27 cellular contexts compared by ENCODE assay signal in the genomic region with DNA sequence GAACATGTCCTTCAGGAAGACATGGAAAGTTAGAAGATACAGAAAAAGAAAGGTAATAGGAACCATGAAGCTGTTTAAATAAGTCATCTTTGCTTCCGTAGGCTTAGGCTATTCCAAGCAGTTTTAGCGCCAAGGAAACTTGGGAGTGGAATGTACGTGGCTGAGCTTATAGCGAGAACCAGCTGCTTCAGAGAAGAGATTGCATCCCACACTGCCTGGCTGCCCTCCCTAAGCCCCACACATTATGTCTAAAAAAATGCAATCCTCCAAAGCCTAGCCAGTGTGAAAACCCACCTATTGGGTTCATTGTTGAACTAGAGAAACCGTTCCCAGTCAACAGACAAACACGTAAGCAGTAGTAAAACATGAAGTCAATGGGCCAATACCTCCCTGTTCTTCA.
"Had no signal": no experiment of that assay in that cellular context is flagged by ENCODE, and none has a peak within 500 bp of the region (broad histone marks: within the 10 kb centered on the region; RNA-seq: fewer than 3 reads in every experiment).

No MANE protein-coding gene starts in this region.

- DNase-seq: activated CD4-positive, alpha-beta T cell treated with anti-CD3 and anti-CD28 coated beads for 4 hours; activated CD4-positive, alpha-beta T cell treated with anti-CD3 and anti-CD28 coated beads, Interleukin-2, amount 50 U/mL, for 4 hours; activated CD8-positive, alpha-beta memory T cell treated with anti-CD3 and anti-CD28 coated beads for 24 hours; activated effector memory CD4-positive, alpha-beta T cell treated with Interleukin-2 at 50 U/mL for 16 hours; activated naive CD4-positive, alpha-beta T cell treated with Interleukin-2 at 50 U/mL for 16 hours; activated naive CD8-positive, alpha-beta T cell treated with anti-CD3 and anti-CD28 coated beads for 36 hours; aorta; brain microvascular endothelial cell; endodermal cell; foreskin keratinocyte; heart left ventricle; hypothalamus; immature natural killer cell; left lung; mesendoderm; natural killer cell; stimulated activated CD4-positive, alpha-beta T cell treated with anti-CD3 and anti-CD28 coated beads, Interleukin-12 subunit alpha, Interleukin-12 subunit beta, amount 100 ng/mL, for 4 hours; stimulated activated CD4-positive, alpha-beta T cell treated with anti-CD3 and anti-CD28 coated beads, Interleukin-4, amount 100 ng/mL, for 1 hour; stimulated activated naive CD8-positive, alpha-beta T cell treated with anti-CD3 and anti-CD28 coated beads, Interleukin-15, Interleukin-2, amounts not matched to agents 100 U/mL and 50 U/mL, for 24 hours had no signal

- ATAC-seq: esophagus mucosa; foreskin keratinocyte; heart left ventricle; left lung; natural killer cell; sciatic nerve; stimulated activated naive CD8-positive, alpha-beta T cell treated with anti-CD3 and anti-CD28 coated beads, Interleukin-15, Interleukin-2, amounts not matched to agents 100 U/mL and 50 U/mL, for 24 hours had no signal

- H3K9me3 ChIP-seq: adrenal gland, heart left ventricle, left lung, neutrophil, vagina had no signal

- H3K36me3 Mint-ChIP-seq: natural killer cell had no signal

- H3K4me1 ChIP-seq: adrenal gland, foreskin keratinocyte, heart left ventricle, left lung, vagina had no signal

- H3K36me3 ChIP-seq: adrenal gland, brain microvascular endothelial cell, heart left ventricle had no signal

- H3K27ac ChIP-seq: adrenal gland, brain microvascular endothelial cell, foreskin keratinocyte, heart left ventricle, left lung, neutrophil, skin epidermis, vagina had no signal

- H3K4me1 Mint-ChIP-seq: activated naive CD8-positive, alpha-beta T cell treated with anti-CD3 and anti-CD28 coated beads for 36 hours; immature natural killer cell had no signal

- H3K27ac Mint-ChIP-seq: activated naive CD8-positive, alpha-beta T cell treated with anti-CD3 and anti-CD28 coated beads for 36 hours; endodermal cell; immature natural killer cell; natural killer cell; type B pancreatic cell had no signal

- H3K27me3 Mint-ChIP-seq: activated naive CD8-positive, alpha-beta T cell treated with anti-CD3 and anti-CD28 coated beads for 36 hours; type B pancreatic cell had no signal

- H3K4me3 ChIP-seq: adrenal gland, heart left ventricle, left lung, lung, skin epidermis, vagina had no signal

- H3K27me3 ChIP-seq: adrenal gland, brain microvascular endothelial cell, foreskin keratinocyte, heart left ventricle, left lung, neutrophil, vagina had no signal

- H3K4me3 Mint-ChIP-seq: activated naive CD8-positive, alpha-beta T cell treated with anti-CD3 and anti-CD28 coated beads for 36 hours; endodermal cell; immature natural killer cell; natural killer cell; type B pancreatic cell had no signal

- H3K9me3 Mint-ChIP-seq: activated naive CD8-positive, alpha-beta T cell treated with anti-CD3 and anti-CD28 coated beads for 36 hours; endodermal cell; natural killer cell; type B pancreatic cell had no signal
